1 cellular context compared by ENCODE assay signal in the genomic region with DNA sequence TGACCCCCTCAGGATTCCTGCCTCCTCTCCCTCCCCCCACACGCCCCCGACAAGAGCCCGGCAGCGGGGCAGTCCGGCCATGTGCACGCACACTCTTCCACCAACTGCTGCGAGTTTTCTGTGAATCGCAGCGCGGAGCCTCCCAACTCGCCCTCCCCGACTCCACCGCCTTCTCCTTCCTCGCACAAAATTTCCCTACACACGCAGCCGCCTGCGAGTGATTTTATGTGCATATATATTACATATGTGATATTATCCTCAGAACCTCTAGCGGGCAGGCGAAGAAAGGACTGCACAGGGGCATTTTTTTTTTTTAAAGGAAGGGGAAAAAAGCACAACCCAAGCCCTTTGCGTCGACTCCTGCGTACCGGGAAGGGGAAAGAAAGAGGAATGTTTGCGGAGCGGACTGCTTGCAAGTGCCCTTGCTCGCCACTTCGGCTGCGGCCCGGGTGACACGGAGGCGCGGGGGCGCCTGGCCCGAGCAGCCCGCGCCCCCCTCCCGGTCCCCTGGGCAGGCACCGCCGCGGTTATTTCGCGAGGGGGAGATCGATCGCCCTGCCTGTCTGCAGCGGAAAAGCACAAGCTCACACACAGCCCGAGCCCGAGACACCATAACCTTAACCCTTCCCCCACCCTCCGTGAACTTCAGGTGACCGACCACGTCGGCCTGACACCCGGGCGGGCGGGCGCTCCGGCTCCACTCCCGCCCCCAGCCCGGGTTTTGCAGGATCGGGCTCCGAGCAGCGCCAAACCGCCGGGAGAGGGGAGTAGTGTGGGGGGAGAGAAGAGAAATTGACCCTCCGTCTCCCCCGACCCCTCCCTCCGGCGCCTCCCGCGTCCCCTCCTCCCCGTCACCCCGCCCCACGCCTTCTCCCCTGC.
TF ChIP-seq lines count a peak whose summit lies in the region.

No MANE protein-coding gene starts in this region.

TF ChIP-seq in H1, 55 proteins besides CTCF, POLR2A, EP300 and RAD21 (continued from another document):
- no peak for TF ChIP-seq BRCA1 (IDR thresholded peaks at IDR 0.05; ENCODE audit: low read depth, low read length)
- TF ChIP-seq RNF2 (IDR thresholded peaks at IDR 0.05; ENCODE audit: borderline replicate concordance, low read depth, low read length, missing control alignments, poor library complexity, severe bottlenecking): no peak
- no peak for TF ChIP-seq JUN (IDR thresholded peaks at IDR 0.05; ENCODE audit: low read depth, low read length)
- TF ChIP-seq GTF2F1 (IDR thresholded peaks at IDR 0.05; ENCODE audit: borderline replicate concordance, low read depth, low read length): no peak
- no peak for TF ChIP-seq SIX5 (IDR thresholded peaks at IDR 0.05; ENCODE audit: low read depth, low read length)
- TF ChIP-seq, protein P1, sequence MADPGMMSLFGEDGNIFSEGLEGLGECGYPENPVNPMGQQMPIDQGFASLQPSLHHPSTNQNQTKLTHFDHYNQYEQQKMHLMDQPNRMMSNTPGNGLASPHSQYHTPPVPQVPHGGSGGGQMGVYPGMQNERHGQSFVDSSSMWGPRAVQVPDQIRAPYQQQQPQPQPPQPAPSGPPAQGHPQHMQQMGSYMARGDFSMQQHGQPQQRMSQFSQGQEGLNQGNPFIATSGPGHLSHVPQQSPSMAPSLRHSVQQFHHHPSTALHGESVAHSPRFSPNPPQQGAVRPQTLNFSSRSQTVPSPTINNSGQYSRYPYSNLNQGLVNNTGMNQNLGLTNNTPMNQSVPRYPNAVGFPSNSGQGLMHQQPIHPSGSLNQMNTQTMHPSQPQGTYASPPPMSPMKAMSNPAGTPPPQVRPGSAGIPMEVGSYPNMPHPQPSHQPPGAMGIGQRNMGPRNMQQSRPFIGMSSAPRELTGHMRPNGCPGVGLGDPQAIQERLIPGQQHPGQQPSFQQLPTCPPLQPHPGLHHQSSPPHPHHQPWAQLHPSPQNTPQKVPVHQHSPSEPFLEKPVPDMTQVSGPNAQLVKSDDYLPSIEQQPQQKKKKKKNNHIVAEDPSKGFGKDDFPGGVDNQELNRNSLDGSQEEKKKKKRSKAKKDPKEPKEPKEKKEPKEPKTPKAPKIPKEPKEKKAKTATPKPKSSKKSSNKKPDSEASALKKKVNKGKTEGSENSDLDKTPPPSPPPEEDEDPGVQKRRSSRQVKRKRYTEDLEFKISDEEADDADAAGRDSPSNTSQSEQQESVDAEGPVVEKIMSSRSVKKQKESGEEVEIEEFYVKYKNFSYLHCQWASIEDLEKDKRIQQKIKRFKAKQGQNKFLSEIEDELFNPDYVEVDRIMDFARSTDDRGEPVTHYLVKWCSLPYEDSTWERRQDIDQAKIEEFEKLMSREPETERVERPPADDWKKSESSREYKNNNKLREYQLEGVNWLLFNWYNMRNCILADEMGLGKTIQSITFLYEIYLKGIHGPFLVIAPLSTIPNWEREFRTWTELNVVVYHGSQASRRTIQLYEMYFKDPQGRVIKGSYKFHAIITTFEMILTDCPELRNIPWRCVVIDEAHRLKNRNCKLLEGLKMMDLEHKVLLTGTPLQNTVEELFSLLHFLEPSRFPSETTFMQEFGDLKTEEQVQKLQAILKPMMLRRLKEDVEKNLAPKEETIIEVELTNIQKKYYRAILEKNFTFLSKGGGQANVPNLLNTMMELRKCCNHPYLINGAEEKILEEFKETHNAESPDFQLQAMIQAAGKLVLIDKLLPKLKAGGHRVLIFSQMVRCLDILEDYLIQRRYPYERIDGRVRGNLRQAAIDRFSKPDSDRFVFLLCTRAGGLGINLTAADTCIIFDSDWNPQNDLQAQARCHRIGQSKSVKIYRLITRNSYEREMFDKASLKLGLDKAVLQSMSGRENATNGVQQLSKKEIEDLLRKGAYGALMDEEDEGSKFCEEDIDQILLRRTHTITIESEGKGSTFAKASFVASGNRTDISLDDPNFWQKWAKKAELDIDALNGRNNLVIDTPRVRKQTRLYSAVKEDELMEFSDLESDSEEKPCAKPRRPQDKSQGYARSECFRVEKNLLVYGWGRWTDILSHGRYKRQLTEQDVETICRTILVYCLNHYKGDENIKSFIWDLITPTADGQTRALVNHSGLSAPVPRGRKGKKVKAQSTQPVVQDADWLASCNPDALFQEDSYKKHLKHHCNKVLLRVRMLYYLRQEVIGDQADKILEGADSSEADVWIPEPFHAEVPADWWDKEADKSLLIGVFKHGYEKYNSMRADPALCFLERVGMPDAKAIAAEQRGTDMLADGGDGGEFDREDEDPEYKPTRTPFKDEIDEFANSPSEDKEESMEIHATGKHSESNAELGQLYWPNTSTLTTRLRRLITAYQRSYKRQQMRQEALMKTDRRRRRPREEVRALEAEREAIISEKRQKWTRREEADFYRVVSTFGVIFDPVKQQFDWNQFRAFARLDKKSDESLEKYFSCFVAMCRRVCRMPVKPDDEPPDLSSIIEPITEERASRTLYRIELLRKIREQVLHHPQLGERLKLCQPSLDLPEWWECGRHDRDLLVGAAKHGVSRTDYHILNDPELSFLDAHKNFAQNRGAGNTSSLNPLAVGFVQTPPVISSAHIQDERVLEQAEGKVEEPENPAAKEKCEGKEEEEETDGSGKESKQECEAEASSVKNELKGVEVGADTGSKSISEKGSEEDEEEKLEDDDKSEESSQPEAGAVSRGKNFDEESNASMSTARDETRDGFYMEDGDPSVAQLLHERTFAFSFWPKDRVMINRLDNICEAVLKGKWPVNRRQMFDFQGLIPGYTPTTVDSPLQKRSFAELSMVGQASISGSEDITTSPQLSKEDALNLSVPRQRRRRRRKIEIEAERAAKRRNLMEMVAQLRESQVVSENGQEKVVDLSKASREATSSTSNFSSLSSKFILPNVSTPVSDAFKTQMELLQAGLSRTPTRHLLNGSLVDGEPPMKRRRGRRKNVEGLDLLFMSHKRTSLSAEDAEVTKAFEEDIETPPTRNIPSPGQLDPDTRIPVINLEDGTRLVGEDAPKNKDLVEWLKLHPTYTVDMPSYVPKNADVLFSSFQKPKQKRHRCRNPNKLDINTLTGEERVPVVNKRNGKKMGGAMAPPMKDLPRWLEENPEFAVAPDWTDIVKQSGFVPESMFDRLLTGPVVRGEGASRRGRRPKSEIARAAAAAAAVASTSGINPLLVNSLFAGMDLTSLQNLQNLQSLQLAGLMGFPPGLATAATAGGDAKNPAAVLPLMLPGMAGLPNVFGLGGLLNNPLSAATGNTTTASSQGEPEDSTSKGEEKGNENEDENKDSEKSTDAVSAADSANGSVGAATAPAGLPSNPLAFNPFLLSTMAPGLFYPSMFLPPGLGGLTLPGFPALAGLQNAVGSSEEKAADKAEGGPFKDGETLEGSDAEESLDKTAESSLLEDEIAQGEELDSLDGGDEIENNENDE (IDR thresholded peaks at IDR 0.05; ENCODE audit: insufficient replicate concordance, low read length): no peak
- TF ChIP-seq, protein P2, sequence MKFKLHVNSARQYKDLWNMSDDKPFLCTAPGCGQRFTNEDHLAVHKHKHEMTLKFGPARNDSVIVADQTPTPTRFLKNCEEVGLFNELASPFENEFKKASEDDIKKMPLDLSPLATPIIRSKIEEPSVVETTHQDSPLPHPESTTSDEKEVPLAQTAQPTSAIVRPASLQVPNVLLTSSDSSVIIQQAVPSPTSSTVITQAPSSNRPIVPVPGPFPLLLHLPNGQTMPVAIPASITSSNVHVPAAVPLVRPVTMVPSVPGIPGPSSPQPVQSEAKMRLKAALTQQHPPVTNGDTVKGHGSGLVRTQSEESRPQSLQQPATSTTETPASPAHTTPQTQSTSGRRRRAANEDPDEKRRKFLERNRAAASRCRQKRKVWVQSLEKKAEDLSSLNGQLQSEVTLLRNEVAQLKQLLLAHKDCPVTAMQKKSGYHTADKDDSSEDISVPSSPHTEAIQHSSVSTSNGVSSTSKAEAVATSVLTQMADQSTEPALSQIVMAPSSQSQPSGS (IDR thresholded peaks at IDR 0.05; ENCODE audit: low read length): no peak
- no peak for TF ChIP-seq EGR1 (IDR thresholded peaks at IDR 0.05; ENCODE audit: borderline replicate concordance, low read depth, low read length)
- TF ChIP-seq SRF (IDR thresholded peaks at IDR 0.05; ENCODE audit: low read depth, low read length): no peak
- no peak for TF ChIP-seq HDAC6 (IDR thresholded peaks at IDR 0.05; ENCODE audit: low read depth, low read length)
- TF ChIP-seq, protein P3, sequence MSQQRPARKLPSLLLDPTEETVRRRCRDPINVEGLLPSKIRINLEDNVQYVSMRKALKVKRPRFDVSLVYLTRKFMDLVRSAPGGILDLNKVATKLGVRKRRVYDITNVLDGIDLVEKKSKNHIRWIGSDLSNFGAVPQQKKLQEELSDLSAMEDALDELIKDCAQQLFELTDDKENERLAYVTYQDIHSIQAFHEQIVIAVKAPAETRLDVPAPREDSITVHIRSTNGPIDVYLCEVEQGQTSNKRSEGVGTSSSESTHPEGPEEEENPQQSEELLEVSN (IDR thresholded peaks at IDR 0.05): 0 out of 2 replicates have a peak, but pooled peaks have one; percentile 22
- no peak for TF ChIP-seq CHD2 (IDR thresholded peaks at IDR 0.05; ENCODE audit: low read length)
- TF ChIP-seq POU5F1 (IDR thresholded peaks at IDR 0.05; ENCODE audit: low read depth, low read length): no peak
- TF ChIP-seq, protein P4, sequence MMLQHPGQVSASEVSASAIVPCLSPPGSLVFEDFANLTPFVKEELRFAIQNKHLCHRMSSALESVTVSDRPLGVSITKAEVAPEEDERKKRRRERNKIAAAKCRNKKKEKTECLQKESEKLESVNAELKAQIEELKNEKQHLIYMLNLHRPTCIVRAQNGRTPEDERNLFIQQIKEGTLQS (IDR thresholded peaks at IDR 0.05; ENCODE audit: insufficient read depth, low read depth, low read length): no peak
- no peak for TF ChIP-seq NRF1 (IDR thresholded peaks at IDR 0.05; ENCODE audit: low read depth, low read length)
- peak; percentile 49 for TF ChIP-seq SAP30 (IDR thresholded peaks at IDR 0.05; ENCODE audit: insufficient read depth, insufficient replicate concordance, low read length)
- TF ChIP-seq SUZ12 (IDR thresholded peaks at IDR 0.05; ENCODE audit: low read length): peak; percentile 39; the same call in 1 of the 2 replicates
- no peak for TF ChIP-seq CHD1 (IDR thresholded peaks at IDR 0.05; ENCODE audit: low read depth, low read length)
- no peak for TF ChIP-seq TEAD4 (IDR thresholded peaks at IDR 0.05; ENCODE audit: low read depth, low read length)
- TF ChIP-seq POLR2AphosphoS5 (IDR thresholded peaks at IDR 0.05; ENCODE audit: low read depth, low read length): peak; percentile 22; the same call in 1 of the 2 replicates
- 0 out of 2 replicates have a peak, but pooled peaks have one; percentile 22 for TF ChIP-seq PHF8 (conservative IDR thresholded peaks at IDR 0.05; ENCODE audit: low read depth, low read length)
- TF ChIP-seq KDM5A (IDR thresholded peaks at IDR 0.05; ENCODE audit: low read length): no peak
- peak; percentile 96 for TF ChIP-seq ASH2L (IDR thresholded peaks at IDR 0.05; ENCODE audit: low read length)
- TF ChIP-seq ZNF274 (IDR thresholded peaks at IDR 0.05; ENCODE audit: borderline replicate concordance, extremely low read depth, low read length): no peak
- TF ChIP-seq TBP (IDR thresholded peaks at IDR 0.05; ENCODE audit: low read depth, low read length): no peak; the same call in 1 of the 2 replicates
- peak; percentile 13; the same call in 1 of the 2 replicates for TF ChIP-seq CREB1 (IDR thresholded peaks at IDR 0.05)
- TF ChIP-seq RXRA (IDR thresholded peaks at IDR 0.05; ENCODE audit: insufficient read depth, low read depth, low read length): peak; percentile 74; the same call in 1 of the 2 replicates
- TF ChIP-seq, protein P5, sequence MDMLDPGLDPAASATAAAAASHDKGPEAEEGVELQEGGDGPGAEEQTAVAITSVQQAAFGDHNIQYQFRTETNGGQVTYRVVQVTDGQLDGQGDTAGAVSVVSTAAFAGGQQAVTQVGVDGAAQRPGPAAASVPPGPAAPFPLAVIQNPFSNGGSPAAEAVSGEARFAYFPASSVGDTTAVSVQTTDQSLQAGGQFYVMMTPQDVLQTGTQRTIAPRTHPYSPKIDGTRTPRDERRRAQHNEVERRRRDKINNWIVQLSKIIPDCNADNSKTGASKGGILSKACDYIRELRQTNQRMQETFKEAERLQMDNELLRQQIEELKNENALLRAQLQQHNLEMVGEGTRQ (IDR thresholded peaks at IDR 0.05; ENCODE audit: low read length): no peak
- TF ChIP-seq TCF12 (IDR thresholded peaks at IDR 0.05; ENCODE audit: low read depth, low read length): no peak
- TF ChIP-seq JUND (IDR thresholded peaks at IDR 0.05; ENCODE audit: low read length): no peak
- no peak for TF ChIP-seq CBX5 (IDR thresholded peaks at IDR 0.05; ENCODE audit: low read depth, low read length)
- peak; percentile 70 for TF ChIP-seq TAF7 (optimal IDR thresholded peaks at IDR 0.05; ENCODE audit: borderline replicate concordance, low read depth, low read length)
- TF ChIP-seq BACH1 (IDR thresholded peaks at IDR 0.05; ENCODE audit: low read length): peak; percentile 34; the same call in 1 of the 2 replicates
- peak; percentile 4; the same call in 1 of the 2 replicates for TF ChIP-seq TAF1 (IDR thresholded peaks at IDR 0.05; ENCODE audit: low read depth, low read length)
- TF ChIP-seq FOSL1 (IDR thresholded peaks at IDR 0.05; ENCODE audit: insufficient read depth, low read depth, low read length): no peak
- no peak for TF ChIP-seq GABPA (IDR thresholded peaks at IDR 0.05; ENCODE audit: borderline replicate concordance, insufficient read depth, low read length)
- peak; percentile 8 for TF ChIP-seq NANOG (IDR thresholded peaks at IDR 0.05; ENCODE audit: insufficient read depth, low read depth, low read length, poor library complexity, severe bottlenecking)
- TF ChIP-seq SIRT6 (IDR thresholded peaks at IDR 0.05; ENCODE audit: low read length): no peak
- TF ChIP-seq CTBP2 (IDR thresholded peaks at IDR 0.05; ENCODE audit: borderline replicate concordance, insufficient read depth, insufficient read length, low read length): no peak
- TF ChIP-seq, protein P6, sequence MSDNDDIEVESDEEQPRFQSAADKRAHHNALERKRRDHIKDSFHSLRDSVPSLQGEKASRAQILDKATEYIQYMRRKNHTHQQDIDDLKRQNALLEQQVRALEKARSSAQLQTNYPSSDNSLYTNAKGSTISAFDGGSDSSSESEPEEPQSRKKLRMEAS (IDR thresholded peaks at IDR 0.05): peak; percentile 40
- no peak for TF ChIP-seq EZH2 (IDR thresholded peaks at IDR 0.05; ENCODE audit: low read depth, low read length, severe bottlenecking)
- no peak for TF ChIP-seq CBX8 (IDR thresholded peaks at IDR 0.05; ENCODE audit: borderline replicate concordance, low read depth, low read length)
- TF ChIP-seq SP2 (IDR thresholded peaks at IDR 0.05; ENCODE audit: low read length): no peak
- TF ChIP-seq SIN3A (conservative IDR thresholded peaks at IDR 0.05 in 1 of 2, IDR thresholded peaks at IDR 0.05 in 1 of 2; ENCODE audit: low read depth in 1 of 2, low read length in 2 of 2): peak in 1 of 2 experiments; percentile 58; a peak in 1 of 4 replicates
- no peak; the same call in none of the 2 replicates for TF ChIP-seq RBBP5 (IDR thresholded peaks at IDR 0.05; ENCODE audit: borderline replicate concordance, low read depth, low read length)
- TF ChIP-seq CEBPB (IDR thresholded peaks at IDR 0.05; ENCODE audit: low read depth, low read length): no peak
- TF ChIP-seq HDAC2 (IDR thresholded peaks at IDR 0.05; ENCODE audit: borderline replicate concordance in 1 of 2, low read depth in 2 of 2, low read length in 2 of 2): no peak; a peak in 1 of 4 replicates
